In genomic region chr16:31819948-31820347, GRCh38 we compare ENCODE assay signal across 8 cellular contexts.
"Had no signal": no experiment of that assay in that cellular context is flagged by ENCODE, and none has a peak within 500 bp of the region (broad histone marks: within the 10 kb centered on the region; RNA-seq: fewer than 3 reads in every experiment).

No MANE protein-coding gene starts in this region.

- DNase-seq: GM23248, GOT3, H9, HCEC 1CT, HFFc6 had no signal

- H3K9ac ChIP-seq: GM23248 had no signal

- ATAC-seq: GM23338, HCT116 had no signal

- H3K4me1 Mint-ChIP-seq: GM23338, H9 had no signal

- H3K4me1 ChIP-seq: HAP-1 had no signal

- H3K36me3 ChIP-seq: HAP-1 had no signal

- H3K27ac Mint-ChIP-seq: GM23338, H9, HFFc6 had no signal

- H2AFZ ChIP-seq: GM23248, GM23338 had no signal

- H3K4me3 Mint-ChIP-seq: GM23338, H9, HFFc6 had no signal

- H3K9me3 ChIP-seq: HAP-1 had no signal

- H3K4me3 ChIP-seq: GM23248, GM23338, HAP-1 had no signal

- H3K4me2 ChIP-seq: GM23338 had no signal

- H3K27ac ChIP-seq: GM23248 had no signal
